16 cellular contexts compared by ENCODE assay signal in the genomic region with DNA sequence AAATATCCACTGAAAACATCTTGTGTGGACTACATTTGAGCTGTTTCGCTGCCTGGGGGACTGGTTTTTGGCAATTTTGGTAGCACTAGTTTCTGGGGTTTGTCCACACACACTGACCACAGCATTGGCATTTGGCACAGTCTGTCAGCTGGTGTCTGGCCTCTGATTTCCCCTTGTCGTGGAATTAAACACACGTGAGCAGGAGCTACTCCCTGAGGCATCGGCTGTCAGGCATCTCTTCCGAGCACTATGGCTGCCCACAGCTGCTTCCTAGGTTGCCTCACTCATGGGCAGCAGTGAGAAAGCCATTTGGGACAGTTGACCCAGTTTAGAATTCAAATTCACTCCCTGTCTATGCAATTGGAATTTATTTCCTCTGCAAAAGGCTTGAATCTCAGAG.
"Had no signal": no experiment of that assay in that cellular context is flagged by ENCODE, and none has a peak within 500 bp of the region (broad histone marks: within the 10 kb centered on the region; RNA-seq: fewer than 3 reads in every experiment).

No MANE protein-coding gene starts in this region.

- H3K27me3 ChIP-seq: esophagus muscularis mucosa, gastrocnemius medialis, heart right ventricle, suprapubic skin, thyroid gland, upper lobe of left lung, vagina had no signal

- H3K4me1 ChIP-seq: suprapubic skin had no signal

- H3K36me3 ChIP-seq: esophagus muscularis mucosa, gastrocnemius medialis, heart right ventricle, suprapubic skin, thyroid gland, upper lobe of left lung, vagina had no signal

- H3K4me3 ChIP-seq: esophagus muscularis mucosa, gastrocnemius medialis, heart right ventricle, psoas muscle, smooth muscle cell, suprapubic skin, thyroid gland, upper lobe of left lung, vagina had no signal

- FAIRE-seq: endometrium, islet of Langerhans had no signal

- H3K9me3 ChIP-seq: esophagus muscularis mucosa, gastrocnemius medialis, heart right ventricle, psoas muscle, suprapubic skin, thyroid gland, upper lobe of left lung, vagina had no signal

- DNase-seq: effector memory CD4-positive, alpha-beta T cell; gastrocnemius medialis; heart right ventricle; hypothalamus; mammary epithelial cell; psoas muscle; stimulated activated CD4-positive, alpha-beta T cell treated with anti-CD3 and anti-CD28 coated beads, Interleukin-2, amount 100 ng/mL, for 48 hours; stimulated activated naive CD4-positive, alpha-beta T cell treated with Interleukin-2 at 50 U/mL for 16 hours; thyroid gland; upper lobe of left lung had no signal

- H3K27ac ChIP-seq: esophagus muscularis mucosa, gastrocnemius medialis, heart right ventricle, psoas muscle, suprapubic skin, thyroid gland, upper lobe of left lung, vagina had no signal

- H3K4me2 ChIP-seq: smooth muscle cell had no signal
